ENCODE assay signal across 25 cellular contexts in genomic region chr15:79307251-79307650, GRCh38. TPM values are rescaled to one million over a fixed set of nuclear protein-coding genes. Genes with fewer than 3 reads are reported as not detected.
DNase-seq lines count a peak whose midpoint lies in the region; ATAC-seq, FAIRE-seq and TF ChIP-seq lines count a peak whose summit lies in the region.
"Had no signal": no experiment of that assay in that cellular context is flagged by ENCODE, and none has a peak within 500 bp of the region (broad histone marks: within the 10 kb centered on the region; RNA-seq: fewer than 3 reads in every experiment).

No MANE protein-coding gene starts in this region.

- SMC1A ChIA-PET in GM12878 (lab: Charles Lee; ENCODE audit: uncharacterized antibody, unreplicated experiment), result interaction anchor here (1.1 kb wide), 1 partner anchor 10 kb away, joined by 3 read pairs; no protein-coding TSS in a partner anchor

- RAD21 ChIA-PET in GM12878 (lab: Charles Lee; ENCODE audit: unreplicated experiment), result no interaction called here

- H3K4me3 ChIP-seq in GM12878, result no peak overlapping the region
- H3K4me3 ChIP-seq: GM23248 had no signal

- no peaks in the 10 kb centered on the region for H3K9me3 ChIP-seq in GM12878 (replicated peaks; ENCODE audit: control insufficient read depth, insufficient read depth, low read length)
- H3K9me3 ChIP-seq: BE2C had no signal

- in situ Hi-C loops in GM12878 (cut with MboI), result no loop called here

- H3K4me1 Mint-ChIP-seq in activated naive CD8-positive, alpha-beta T cell treated with anti-CD3 and anti-CD28 coated beads, Interleukin-2, amount 50 U/mL, for 24 hours, result peaks cover 43% of the 10 kb centered on the region
- peaks cover 29% of the 10 kb centered on the region for H3K4me1 Mint-ChIP-seq in activated naive CD8-positive, alpha-beta T cell treated with anti-CD3 and anti-CD28 coated beads for 36 hours
- H3K4me1 Mint-ChIP-seq in stimulated activated naive CD8-positive, alpha-beta T cell treated with anti-CD3 and anti-CD28 coated beads, Interleukin-15, Interleukin-2, amounts not matched to agents 100 ng/mL and 50 ng/mL, for 24 hours (ENCODE audit: low read depth), result peaks cover 45% of the 10 kb centered on the region

- no peak for FAIRE-seq in GM12878 (lab: Jason Lieb, UNC)
- FAIRE-seq: A204.1, GM12891 had no signal

- BruUV-seq in GM12878 (replicated peaks; lab: Mats Ljungman, UMichigan), result no TSS peak

- no peak for TF ChIP-seq POLR2A in GM12878 (IDR thresholded peaks at IDR 0.05; ENCODE audit: low read depth, low read length)

- no peak overlapping the region for H3K27ac ChIP-seq in GM12878 (ENCODE audit: control insufficient read depth, insufficient read depth)
- H3K27ac ChIP-seq: GM23248, HL-60 had no signal

- no peak overlapping the region for H2AFZ ChIP-seq in GM12878 (ENCODE audit: control insufficient read depth, low read depth, low read length)
- H2AFZ ChIP-seq: GM23248 had no signal

- no peak overlapping the region for H3K9ac ChIP-seq in GM12878 (ENCODE audit: control insufficient read depth, insufficient read depth, low read length)
- H3K9ac ChIP-seq: GM23248 had no signal

- peaks cover 4% of the 10 kb centered on the region for H3K4me1 ChIP-seq in GM12878 (ENCODE audit: control insufficient read depth, insufficient read depth, low read length)
- H3K4me1 ChIP-seq: BE2C had no signal

- intact Hi-C loops in GM12878 (cut with micrococcal nuclease; ENCODE audit: unreplicated experiment), result no loop called here

- peaks cover 35% of the 10 kb centered on the region for H3K27me3 Mint-ChIP-seq in activated naive CD8-positive, alpha-beta T cell treated with anti-CD3 and anti-CD28 coated beads, Interleukin-2, amount 50 U/mL, for 24 hours
- H3K27me3 Mint-ChIP-seq in activated naive CD8-positive, alpha-beta T cell treated with anti-CD3 and anti-CD28 coated beads for 36 hours, result peaks cover 55% of the 10 kb centered on the region
- peaks cover 38% of the 10 kb centered on the region for H3K27me3 Mint-ChIP-seq in stimulated activated naive CD8-positive, alpha-beta T cell treated with anti-CD3 and anti-CD28 coated beads, Interleukin-15, Interleukin-2, amounts not matched to agents 100 ng/mL and 50 ng/mL, for 24 hours

- H3K36me3 ChIP-seq in GM12878 (ENCODE audit: control insufficient read depth in 2 of 2, insufficient read depth in 2 of 2, low read length in 1 of 2), result no peaks in the 10 kb centered on the region
- H3K36me3 ChIP-seq: BE2C had no signal

- TF ChIP-seq CTCF in GM12878 (IDR thresholded peaks at IDR 0.05 in 2 of 3, conservative IDR thresholded peaks at IDR 0.05 in 1 of 3; ENCODE audit: control insufficient read depth in 2 of 3, extremely low read depth in 1 of 3, insufficient read depth in 1 of 3, low read depth in 3 of 3, low read length in 3 of 3), result no peak

- peak; percentile 12 for DNase-seq in activated naive CD8-positive, alpha-beta T cell treated with anti-CD3 and anti-CD28 coated beads, Interleukin-2, amount 50 U/mL, for 24 hours
- no peak for DNase-seq in activated naive CD8-positive, alpha-beta T cell treated with anti-CD3 and anti-CD28 coated beads for 36 hours
- DNase-seq in LHCN-M2 (ENCODE audit: low read depth), result peak; percentile 10
- no peak for DNase-seq in GM12878 (ENCODE audit: low read depth, low spot score)
- DNase-seq in stimulated activated CD4-positive, alpha-beta T cell treated with anti-CD3 and anti-CD28 coated beads, Interleukin-2, amount 100 ng/mL, for 48 hours, result no peak
- DNase-seq: ACHN; BE2C; C1 segment of cervical spinal cord; CD4-positive, CD25-positive, alpha-beta regulatory T cell; CD8-positive, alpha-beta memory T cell; COR-L47; DMS 273 treated with DMSO at 0.1 percent for 48 hours; DMS53; DND-41; EL; GM23248; H7; HFFc6 had no signal

- H3K27me3 ChIP-seq in GM12878 (replicated peaks in 1 of 2; ENCODE audit: control insufficient read depth in 2 of 2, insufficient read depth in 2 of 2, low read length in 1 of 2), result peaks cover 0 to 7% of the 10 kb centered on the region in 2 experiments; a peak in 2 of 4 replicates

- peak; percentile 55 for ATAC-seq in activated naive CD8-positive, alpha-beta T cell treated with anti-CD3 and anti-CD28 coated beads, Interleukin-2, amount 50 U/mL, for 24 hours
- ATAC-seq in GM12878, result no peak
- ATAC-seq in HG03139 (IDR thresholded peaks at IDR 0.05; ENCODE audit: unreplicated experiment), result no peak
- ATAC-seq: HCT116 had no signal

- H3K4me2 ChIP-seq in GM12878 (ENCODE audit: control insufficient read depth, insufficient read depth), result no peak overlapping the region

- H3K27ac Mint-ChIP-seq in activated naive CD8-positive, alpha-beta T cell treated with anti-CD3 and anti-CD28 coated beads, Interleukin-2, amount 50 U/mL, for 24 hours, result peak overlapping the region; percentile 52
- no peak overlapping the region for H3K27ac Mint-ChIP-seq in activated naive CD8-positive, alpha-beta T cell treated with anti-CD3 and anti-CD28 coated beads for 36 hours
- H3K27ac Mint-ChIP-seq in stimulated activated naive CD8-positive, alpha-beta T cell treated with anti-CD3 and anti-CD28 coated beads, Interleukin-15, Interleukin-2, amounts not matched to agents 100 ng/mL and 50 ng/mL, for 24 hours, result peak overlapping the region; percentile 64
- H3K27ac Mint-ChIP-seq: CD4-positive, CD25-positive, alpha-beta regulatory T cell; CD8-positive, alpha-beta memory T cell; HFFc6 had no signal

- no peaks in the 10 kb centered on the region for H3K9me3 Mint-ChIP-seq in activated naive CD8-positive, alpha-beta T cell treated with anti-CD3 and anti-CD28 coated beads, Interleukin-2, amount 50 U/mL, for 24 hours
- no peaks in the 10 kb centered on the region for H3K9me3 Mint-ChIP-seq in activated naive CD8-positive, alpha-beta T cell treated with anti-CD3 and anti-CD28 coated beads for 36 hours
- H3K9me3 Mint-ChIP-seq in stimulated activated naive CD8-positive, alpha-beta T cell treated with anti-CD3 and anti-CD28 coated beads, Interleukin-15, Interleukin-2, amounts not matched to agents 100 ng/mL and 50 ng/mL, for 24 hours, result no peaks in the 10 kb centered on the region
- H3K9me3 Mint-ChIP-seq: CD8-positive, alpha-beta memory T cell; HFFc6 had no signal

- CTCF ChIA-PET in GM12878 (lab: Yijun Ruan, JAX), result interaction anchor here (0.7 kb wide), 1 partner anchor 75 kb away, joined by 3 read pairs; no protein-coding TSS in a partner anchor

- POLR2A ChIA-PET in GM12878 (lab: Charles Lee), result no interaction called here

- WGBS in GM12878 (ENCODE audit: insufficient coverage, insufficient replicate concordance, low lambda C conversion rate, missing lambda C conversion rate), result 13% methylated on average over 4 of the region's 4 CpGs

- TF ChIP-seq EP300 in GM12878 (IDR thresholded peaks at IDR 0.05; ENCODE audit: borderline replicate concordance in 1 of 2, control insufficient read depth in 1 of 2, low read depth in 2 of 2, low read length in 2 of 2), result no peak

- H3K36me3 Mint-ChIP-seq in activated naive CD8-positive, alpha-beta T cell treated with anti-CD3 and anti-CD28 coated beads, Interleukin-2, amount 50 U/mL, for 24 hours (ENCODE audit: low read depth), result peaks cover 1% of the 10 kb centered on the region
- H3K36me3 Mint-ChIP-seq in activated naive CD8-positive, alpha-beta T cell treated with anti-CD3 and anti-CD28 coated beads for 36 hours, result peaks cover 5% of the 10 kb centered on the region
- peaks cover 6% of the 10 kb centered on the region for H3K36me3 Mint-ChIP-seq in stimulated activated naive CD8-positive, alpha-beta T cell treated with anti-CD3 and anti-CD28 coated beads, Interleukin-15, Interleukin-2, amounts not matched to agents 100 ng/mL and 50 ng/mL, for 24 hours (ENCODE audit: low read depth)

- H3K4me3 Mint-ChIP-seq in activated naive CD8-positive, alpha-beta T cell treated with anti-CD3 and anti-CD28 coated beads, Interleukin-2, amount 50 U/mL, for 24 hours, result no peak overlapping the region
- H3K4me3 Mint-ChIP-seq in activated naive CD8-positive, alpha-beta T cell treated with anti-CD3 and anti-CD28 coated beads for 36 hours, result no peak overlapping the region
- H3K4me3 Mint-ChIP-seq in stimulated activated naive CD8-positive, alpha-beta T cell treated with anti-CD3 and anti-CD28 coated beads, Interleukin-15, Interleukin-2, amounts not matched to agents 100 ng/mL and 50 ng/mL, for 24 hours, result peak overlapping the region; percentile 30
- H3K4me3 Mint-ChIP-seq: CD4-positive, CD25-positive, alpha-beta regulatory T cell; HFFc6 had no signal

- H4K20me1 ChIP-seq in GM12878 (ENCODE audit: control insufficient read depth, insufficient read depth), result no peaks in the 10 kb centered on the region

- H3K79me2 ChIP-seq in GM12878 (ENCODE audit: control insufficient read depth, insufficient read depth, low read length), result peaks cover 12% of the 10 kb centered on the region

- no peak for TF ChIP-seq RAD21 in GM12878 (IDR thresholded peaks at IDR 0.05; ENCODE audit: insufficient read depth, low read depth, low read length)

RNA-seq across cellular contexts. Expression of gene TMED3, which starts 3.7 kb away (rescaled TPM):
- 10 to 100 TPM; 43.7 to 47.4 TPM for total RNA-seq in activated naive CD8-positive, alpha-beta T cell treated with anti-CD3 and anti-CD28 coated beads for 36 hours
- total RNA-seq in LHCN-M2 (2014; rRNA removed) (126 and 163 TPM in 2 replicates), GM12878 (2014; rRNA removed) (83.2 and 95.8 TPM in 2 replicates), GM12878 (2014; rRNA removed; fragmentation: Illumina TruSeq; extraction: Trizol) (50.7 and 53.8 TPM in 2 replicates), GM12878 (2021) (52.6 and 53.2 TPM in 2 replicates)
- polyA plus RNA-seq in LHCN-M2 (2012), result 122 TPM
- total RNA-seq in GM12878 (2013; cell fraction: nucleolus; rRNA removed), result 69.0 and 75.1 TPM in 2 replicates
- polyA plus RNA-seq in GM12878 (2011; ENCODE audit: low read depth), result 44.8 TPM
- polyA plus RNA-seq in GM12878 (2011; rRNA removed) (66.7 and 94.6 TPM in 2 replicates), GM12878 (2014; fragmentation: Illumina TruSeq; extraction: Trizol) (29.3 and 45.9 TPM in 2 replicates), GM12878 (2014; fragmentation: Nextera tagmentation; extraction: Ambion mirVana) (10 to 100 TPM in 1 of 2 experiments, 1 to 10 TPM in 1; 7.6 to 31.5 TPM), GM12878 (2014; rRNA removed) (78.1 and 81.0 TPM in 2 replicates), GM12878 (2016; fragmentation: Nextera tagmentation; extraction: Ambion mirVana) (10 to 100 TPM; 55.9 to 58.0 TPM)
- polyA plus RNA-seq in GM12878 (2011; cell fraction: cytosol; rRNA removed), result 139 and 147 TPM in 2 replicates
- polyA plus RNA-seq in GM12878 (2011; cell fraction: nucleus; rRNA removed), result 54.3 and 67.3 TPM in 2 replicates
- polyA plus RNA-seq in GM12878 (2012), result 71.4 and 76.4 TPM in 2 replicates
- 62.6 and 106 TPM in 2 replicates for polyA minus RNA-seq in GM12878 (2011; rRNA and poly(A)+ RNA removed)
- polyA minus RNA-seq in GM12878 (2011; cell fraction: cytosol; rRNA and poly(A)+ RNA removed), result 23.1 and 27.8 TPM in 2 replicates
- polyA minus RNA-seq in GM12878 (2011; cell fraction: nucleus; rRNA and poly(A)+ RNA removed), result 38.2 and 54.3 TPM in 2 replicates

RNA-seq across cellular contexts. Expression of gene ANKRD34C, which starts 24.7 kb away (rescaled TPM):
- total RNA-seq in activated naive CD8-positive, alpha-beta T cell treated with anti-CD3 and anti-CD28 coated beads for 36 hours, result not detected
- total RNA-seq in LHCN-M2 (2014; rRNA removed) (not detected in 2 replicates), GM12878 (2014; rRNA removed) (not detected in 2 replicates), GM12878 (2014; rRNA removed; fragmentation: Illumina TruSeq; extraction: Trizol) (not detected in 2 replicates), GM12878 (2021) (not detected in 2 replicates)
- polyA plus RNA-seq in LHCN-M2 (2012), result not detected
- total RNA-seq in GM12878 (2013; cell fraction: nucleolus; rRNA removed), result not detected in 2 replicates
- polyA plus RNA-seq in GM12878 (2011; ENCODE audit: low read depth), result not detected
- polyA plus RNA-seq in GM12878 (2011; rRNA removed) (0.01 TPM in 1 of 2 replicates, not detected in the other), GM12878 (2014; fragmentation: Illumina TruSeq; extraction: Trizol) (not detected in 2 replicates), GM12878 (2014; fragmentation: Nextera tagmentation; extraction: Ambion mirVana) (not detected), GM12878 (2014; rRNA removed) (not detected in 2 replicates), GM12878 (2016; fragmentation: Nextera tagmentation; extraction: Ambion mirVana) (not detected)
- polyA plus RNA-seq in GM12878 (2011; cell fraction: cytosol; rRNA removed), result 0.03 TPM in 1 of 2 replicates, not detected in the other
- polyA plus RNA-seq in GM12878 (2011; cell fraction: nucleus; rRNA removed), result not detected in 2 replicates
- not detected in 2 replicates for polyA plus RNA-seq in GM12878 (2012)
- polyA minus RNA-seq in GM12878 (2011; rRNA and poly(A)+ RNA removed), result not detected in 2 replicates
- polyA minus RNA-seq in GM12878 (2011; cell fraction: cytosol; rRNA and poly(A)+ RNA removed), result not detected in 2 replicates
- polyA minus RNA-seq in GM12878 (2011; cell fraction: nucleus; rRNA and poly(A)+ RNA removed), result not detected in 2 replicates
- total RNA-seq: CD4-positive, CD25-positive, alpha-beta regulatory T cell; CD8-positive, alpha-beta memory T cell; G401; GM23248; H7; HFFc6 had no signal
- polyA plus RNA-seq: CD4-positive, CD25-positive, alpha-beta regulatory T cell; CD8-positive, alpha-beta memory T cell; GM23248 had no signal

Comparison
In these comparisons a context has a peak if more than half of its experiments do, and no peak if none do; other contexts are left out.
1. DNase-seq: peak in activated naive CD8-positive, alpha-beta T cell treated with anti-CD3 and anti-CD28 coated beads, Interleukin-2, amount 50 U/mL, for 24 hours (single experiment) and LHCN-M2 (single experiment); none in activated naive CD8-positive, alpha-beta T cell treated with anti-CD3 and anti-CD28 coated beads for 36 hours (single experiment), GM12878 (single experiment) and stimulated activated CD4-positive, alpha-beta T cell treated with anti-CD3 and anti-CD28 coated beads, Interleukin-2, amount 100 ng/mL, for 48 hours (0 of 2).